ENCODE assay signal across 9 cellular contexts in the genomic region with DNA sequence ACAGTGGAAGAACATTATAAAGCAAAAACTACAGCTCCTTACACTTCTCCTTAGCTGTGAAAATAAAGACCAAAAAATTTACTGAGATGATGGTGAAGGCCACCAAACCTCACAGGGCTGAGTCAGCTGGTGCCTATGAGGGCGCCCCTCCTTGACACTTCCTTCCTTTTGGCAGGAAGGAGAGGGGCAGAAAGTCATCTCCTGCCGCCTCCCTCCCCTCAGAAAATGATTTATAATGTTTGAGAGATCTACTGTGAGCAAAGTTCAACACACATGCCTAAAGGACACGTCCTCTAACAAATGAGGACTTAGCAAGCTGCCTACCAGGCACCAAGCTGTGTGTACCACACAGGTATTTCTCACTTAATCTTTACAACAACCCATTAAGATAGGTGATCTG.
DNase-seq lines count a peak whose midpoint lies in the region; ATAC-seq and TF ChIP-seq lines count a peak whose summit lies in the region.
"Had no signal": no experiment of that assay in that cellular context is flagged by ENCODE, and none has a peak within 500 bp of the region (broad histone marks: within the 10 kb centered on the region; RNA-seq: fewer than 3 reads in every experiment).

No MANE protein-coding gene starts in this region.

- H3K9me3 ChIP-seq in Caco-2, result peaks cover 7% of the 10 kb centered on the region; the same call in 1 of the 2 replicates

- H3K4me3 ChIP-seq in Caco-2 (ENCODE audit: low read depth, low read length), result no peak overlapping the region
- H3K4me3 ChIP-seq: breast epithelium had no signal

- peak; percentile 37 to 54 for DNase-seq in Caco-2
- DNase-seq in activated naive CD8-positive, alpha-beta T cell treated with anti-CD3 and anti-CD28 coated beads, Interleukin-2, amount 10 ng/mL, durations not matched to agents 7 days and 5 days, result no peak
- DNase-seq in osteocyte (ENCODE audit: extremely low spot score, unreplicated experiment), result no peak
- no peak for DNase-seq in NAMALWA (ENCODE audit: low spot score)

- H3K4me1 Mint-ChIP-seq in Caco-2 (ENCODE audit: low read depth, unreplicated experiment) (peaks cover 38% of the 10 kb centered on the region), osteocyte (ENCODE audit: unreplicated experiment) (peaks cover 73% of the 10 kb centered on the region)
- peaks cover 39% of the 10 kb centered on the region for H3K4me1 Mint-ChIP-seq in T-helper 1 cell treated with Interleukin-12 subunit alpha and Interleukin-12 subunit beta and Interleukin-4 antibody, amounts not matched to agents 30 μg/mL and 1 μg/mL, for 36 hours (ENCODE audit: low read depth)
- H3K4me1 Mint-ChIP-seq in activated naive CD8-positive, alpha-beta T cell treated with anti-CD3 and anti-CD28 coated beads, Interleukin-2, amount 10 ng/mL, durations not matched to agents 7 days and 5 days, result peaks cover 24% of the 10 kb centered on the region

- H3K27me3 ChIP-seq in Caco-2 (replicated peaks; ENCODE audit: control insufficient read depth, insufficient read depth, low read length), result no peaks in the 10 kb centered on the region
- H3K27me3 ChIP-seq: breast epithelium had no signal

- H3K36me3 Mint-ChIP-seq in Caco-2 (ENCODE audit: insufficient read depth, unreplicated experiment), result peaks cover 4% of the 10 kb centered on the region
- H3K36me3 Mint-ChIP-seq in T-helper 1 cell treated with Interleukin-12 subunit alpha and Interleukin-12 subunit beta and Interleukin-4 antibody, amounts not matched to agents 30 μg/mL and 1 μg/mL, for 36 hours (ENCODE audit: low read depth), result peaks cover 13% of the 10 kb centered on the region
- peaks cover 13% of the 10 kb centered on the region for H3K36me3 Mint-ChIP-seq in activated naive CD8-positive, alpha-beta T cell treated with anti-CD3 and anti-CD28 coated beads, Interleukin-2, amount 10 ng/mL, durations not matched to agents 7 days and 5 days
- peaks cover 15% of the 10 kb centered on the region for H3K36me3 Mint-ChIP-seq in osteocyte (ENCODE audit: unreplicated experiment)

- H3K9me3 Mint-ChIP-seq in Caco-2 (ENCODE audit: unreplicated experiment), result peaks cover 9% of the 10 kb centered on the region
- peaks cover 5% of the 10 kb centered on the region for H3K9me3 Mint-ChIP-seq in T-helper 1 cell treated with Interleukin-12 subunit alpha and Interleukin-12 subunit beta and Interleukin-4 antibody, amounts not matched to agents 30 μg/mL and 1 μg/mL, for 36 hours
- no peaks in the 10 kb centered on the region for H3K9me3 Mint-ChIP-seq in activated naive CD8-positive, alpha-beta T cell treated with anti-CD3 and anti-CD28 coated beads, Interleukin-2, amount 10 ng/mL, durations not matched to agents 7 days and 5 days
- peaks cover 9% of the 10 kb centered on the region for H3K9me3 Mint-ChIP-seq in osteocyte (ENCODE audit: unreplicated experiment)

- H3K36me3 ChIP-seq in Caco-2 (ENCODE audit: control insufficient read depth, insufficient read depth, low read length), result no peaks in the 10 kb centered on the region
- H3K36me3 ChIP-seq: breast epithelium had no signal

- TF ChIP-seq CTCF in Caco-2 (IDR thresholded peaks at IDR 0.05; ENCODE audit: insufficient read depth in 1 of 2, low read depth in 1 of 2, low read length in 1 of 2, severe bottlenecking in 1 of 2, unreplicated experiment in 1 of 2) (no peak), osteocyte (IDR thresholded peaks at IDR 0.05) (no peak)

- CTCF ChIA-PET in Caco-2 (lab: Charles Lee), result interaction anchor here (0.6 to 1.7 kb wide), 3 partner anchors 19 to 242 kb away, joined by 4 read pairs; no protein-coding TSS in a partner anchor

- ATAC-seq in activated naive CD8-positive, alpha-beta T cell treated with anti-CD3 and anti-CD28 coated beads, Interleukin-2, amount 10 ng/mL, durations not matched to agents 7 days and 5 days (ENCODE audit: low read depth), result peak; percentile 92
- ATAC-seq in HG03196 (IDR thresholded peaks at IDR 0.05; ENCODE audit: unreplicated experiment) (no peak), GM19397 (IDR thresholded peaks at IDR 0.05; ENCODE audit: unreplicated experiment) (no peak), GM19023 (IDR thresholded peaks at IDR 0.05; ENCODE audit: unreplicated experiment) (no peak)

- BruUV-seq in Caco-2 (replicated peaks; lab: Mats Ljungman, UMichigan), result no TSS peak

- H3K27ac Mint-ChIP-seq in Caco-2 (ENCODE audit: unreplicated experiment) (peak overlapping the region; percentile 82), osteocyte (ENCODE audit: unreplicated experiment) (peak overlapping the region; percentile 94)
- peak overlapping the region; percentile 76 for H3K27ac Mint-ChIP-seq in T-helper 1 cell treated with Interleukin-12 subunit alpha and Interleukin-12 subunit beta and Interleukin-4 antibody, amounts not matched to agents 30 μg/mL and 1 μg/mL, for 36 hours
- peak overlapping the region; percentile 70 for H3K27ac Mint-ChIP-seq in activated naive CD8-positive, alpha-beta T cell treated with anti-CD3 and anti-CD28 coated beads, Interleukin-2, amount 10 ng/mL, durations not matched to agents 7 days and 5 days

- H3K4me3 Mint-ChIP-seq in Caco-2 (ENCODE audit: unreplicated experiment) (peak overlapping the region; percentile 25), osteocyte (ENCODE audit: unreplicated experiment) (no peak overlapping the region)
- H3K4me3 Mint-ChIP-seq in T-helper 1 cell treated with Interleukin-12 subunit alpha and Interleukin-12 subunit beta and Interleukin-4 antibody, amounts not matched to agents 30 μg/mL and 1 μg/mL, for 36 hours, result peak overlapping the region; percentile 33
- peak overlapping the region; percentile 38 for H3K4me3 Mint-ChIP-seq in activated naive CD8-positive, alpha-beta T cell treated with anti-CD3 and anti-CD28 coated beads, Interleukin-2, amount 10 ng/mL, durations not matched to agents 7 days and 5 days

- intact Hi-C loops in Caco-2 (cut with micrococcal nuclease; ENCODE audit: unreplicated experiment), result no loop called here

- POLR2A ChIA-PET in Caco-2 (lab: Charles Lee), result no interaction called here
- POLR2A ChIA-PET in activated naive CD8-positive, alpha-beta T cell treated with anti-CD3 and anti-CD28 coated beads, Interleukin-2, amount 10 ng/mL, durations not matched to agents 7 days and 5 days (lab: Charles Lee), result no interaction called here

- H3K27me3 Mint-ChIP-seq in Caco-2 (ENCODE audit: insufficient read depth, unreplicated experiment), result no peaks in the 10 kb centered on the region
- H3K27me3 Mint-ChIP-seq in T-helper 1 cell treated with Interleukin-12 subunit alpha and Interleukin-12 subunit beta and Interleukin-4 antibody, amounts not matched to agents 30 μg/mL and 1 μg/mL, for 36 hours (ENCODE audit: low read depth), result no peaks in the 10 kb centered on the region
- no peaks in the 10 kb centered on the region for H3K27me3 Mint-ChIP-seq in activated naive CD8-positive, alpha-beta T cell treated with anti-CD3 and anti-CD28 coated beads, Interleukin-2, amount 10 ng/mL, durations not matched to agents 7 days and 5 days
- H3K27me3 Mint-ChIP-seq in osteocyte (ENCODE audit: unreplicated experiment), result no peaks in the 10 kb centered on the region

- peaks cover 64% of the 10 kb centered on the region for H3K4me1 ChIP-seq in Caco-2
- H3K4me1 ChIP-seq: breast epithelium had no signal

Comparison
In these comparisons a context has a peak if more than half of its experiments do, and no peak if none do; other contexts are left out.
1. DNase-seq: peak in Caco-2 (2 of 2); none in activated naive CD8-positive, alpha-beta T cell treated with anti-CD3 and anti-CD28 coated beads, Interleukin-2, amount 10 ng/mL, durations not matched to agents 7 days and 5 days (single experiment), osteocyte (single experiment) and NAMALWA (single experiment).
2. Peak in every context shown above with its lines, with median percentiles within 50 percentile points of each other: H3K27ac Mint-ChIP-seq.